ENCODE assay signal across 28 cellular contexts in the genomic region with DNA sequence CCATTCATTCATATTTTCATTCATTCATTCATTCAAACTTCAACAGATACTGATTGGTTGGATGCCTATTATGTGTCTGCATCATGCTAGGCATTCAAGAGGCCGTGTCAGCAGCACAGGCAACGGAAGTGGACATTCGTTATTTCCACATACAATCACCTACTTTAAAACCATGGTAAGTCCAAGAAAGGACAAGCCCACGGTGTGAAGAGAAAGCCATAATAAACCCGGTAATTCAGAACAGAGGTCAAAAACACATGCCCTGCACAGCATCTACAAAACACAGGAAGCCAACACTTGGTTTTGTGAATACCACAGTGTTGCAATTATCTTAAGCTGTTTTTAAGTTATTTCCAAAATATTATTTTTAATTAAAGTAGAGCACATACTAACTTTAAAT.
"Had no signal": no experiment of that assay in that cellular context is flagged by ENCODE, and none has a peak within 500 bp of the region (broad histone marks: within the 10 kb centered on the region; RNA-seq: fewer than 3 reads in every experiment).

No MANE protein-coding gene starts in this region.

- H3K9me3 Mint-ChIP-seq: dendritic cell treated with granulocyte-macrophage colony-stimulating factor and Interleukin-4, amounts not matched to agents 40 ng/mL and 50 ng/mL, for 4 days; endodermal cell; mesothelial cell of epicardium had no signal

- H3K27me3 ChIP-seq: colonic mucosa, esophagus squamous epithelium, gastrocnemius medialis had no signal

- H3K36me3 ChIP-seq: colonic mucosa, esophagus squamous epithelium, gastrocnemius medialis, heart right ventricle, lower lobe of right lung had no signal

- H3K27ac Mint-ChIP-seq: dendritic cell treated with granulocyte-macrophage colony-stimulating factor and Interleukin-4, amounts not matched to agents 40 ng/mL and 50 ng/mL, for 4 days; effector memory CD8-positive, alpha-beta T cell; endodermal cell; mesothelial cell of epicardium; naive B cell had no signal

- H3K27ac ChIP-seq: colonic mucosa, epithelial cell of prostate, esophagus squamous epithelium, gastrocnemius medialis, heart right ventricle, lower lobe of right lung had no signal

- H3K4me1 ChIP-seq: colonic mucosa had no signal

- DNase-seq: colonic mucosa; cortex of kidney; effector CD8-positive, alpha-beta T cell; effector memory CD8-positive, alpha-beta T cell; endodermal cell; erythroblast; esophagus squamous epithelium; foreskin fibroblast; foreskin melanocyte; gastrocnemius medialis; glutamatergic neuron; head of caudate nucleus; heart right ventricle; hippocampal formation; islet precursor cell; kidney; kidney glomerular epithelial cell; left colon; left ventricle myocardium superior; lower lobe of right lung; mesenchymal stem cell; mucosa of descending colon; naive B cell had no signal

- H3K4me3 Mint-ChIP-seq: dendritic cell treated with granulocyte-macrophage colony-stimulating factor and Interleukin-4, amounts not matched to agents 40 ng/mL and 50 ng/mL, for 4 days; effector memory CD8-positive, alpha-beta T cell; endodermal cell; mesothelial cell of epicardium had no signal

- ATAC-seq: effector memory CD8-positive, alpha-beta T cell; esophagus mucosa; gastrocnemius medialis; heart right ventricle; left colon; left lobe of liver; left ventricle myocardium superior; lower lobe of right lung; mucosa of descending colon had no signal

- H3K4me1 Mint-ChIP-seq: naive B cell had no signal

- H3K36me3 Mint-ChIP-seq: naive B cell had no signal

- H3K4me3 ChIP-seq: colonic mucosa, esophagus squamous epithelium, gastrocnemius medialis, heart right ventricle, lower lobe of right lung, mucosa of descending colon had no signal

- H3K9me3 ChIP-seq: colonic mucosa, esophagus squamous epithelium, gastrocnemius medialis, heart right ventricle, lower lobe of right lung, mucosa of descending colon had no signal
